Comparison of ENCODE assay signal across 12 cellular contexts in the genomic region with DNA sequence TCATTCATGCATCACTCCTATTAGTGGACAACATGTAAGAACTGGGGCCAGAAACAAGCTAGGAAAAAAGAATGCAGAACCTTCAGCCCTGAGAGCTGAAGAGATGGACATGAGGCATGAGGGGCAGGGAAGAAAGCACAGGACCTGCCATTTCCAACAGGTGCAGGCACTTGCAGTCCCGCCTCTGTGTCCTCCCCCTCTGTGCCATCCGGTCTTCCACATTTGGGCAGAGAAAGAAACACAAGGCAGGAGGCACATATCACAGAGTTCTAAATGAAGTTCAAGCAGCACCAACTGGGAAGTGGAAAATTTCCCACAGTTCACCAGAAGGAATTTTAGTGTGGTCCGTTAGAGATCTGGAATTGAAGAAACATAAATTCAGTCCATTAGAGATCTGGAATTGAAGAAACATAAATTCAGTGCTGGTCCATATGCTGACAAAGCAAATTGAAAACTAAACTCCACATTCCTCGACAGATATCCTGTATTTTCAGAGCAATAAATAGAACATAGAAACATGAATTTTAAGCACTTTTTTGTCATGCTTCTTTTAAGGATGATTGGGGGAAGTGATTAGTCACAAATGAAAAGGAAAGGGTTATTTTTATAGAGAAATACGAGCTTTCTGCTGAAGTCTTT.
"Had no signal": no experiment of that assay in that cellular context is flagged by ENCODE, and none has a peak within 500 bp of the region (broad histone marks: within the 10 kb centered on the region; RNA-seq: fewer than 3 reads in every experiment).

No MANE protein-coding gene starts in this region.

- ATAC-seq: activated CD8-positive, alpha-beta T cell treated with anti-CD3 and anti-CD28 coated beads for 36 hours; natural killer cell treated with Interleukin-12 subunit alpha and Interleukin-12 subunit beta and Interleukin-15 and Interleukin-18, amount 100 ng/mL, for 72 hours had no signal

- H3K4me3 Mint-ChIP-seq: activated B cell treated with CpG ODN at 0.5 μM for 24 hours; activated CD8-positive, alpha-beta T cell treated with anti-CD3 and anti-CD28 coated beads for 36 hours; activated T-helper 1 cell treated with anti-CD3 and anti-CD28 coated beads, Interleukin-12 subunit alpha, Interleukin-12 subunit beta, Interleukin-2, Interleukin-4 antibody, amounts not matched to agents 30 ng/mL and 10 ng/mL and 1 ng/mL, durations not matched to agents 14 hours and 24 hours and 36 hours; natural killer cell treated with Interleukin-12 subunit alpha and Interleukin-12 subunit beta and Interleukin-15 and Interleukin-18, amount 100 ng/mL, for 72 hours; T-helper 2 cell treated with Interferon-gamma antibody and Interleukin-4, amounts not matched to agents 5 μg/mL and 100 μg/mL, for 36 hours had no signal

- H3K36me3 Mint-ChIP-seq: natural killer cell treated with Interleukin-12 subunit alpha and Interleukin-12 subunit beta and Interleukin-15 and Interleukin-18, amount 100 ng/mL, for 72 hours had no signal

- H3K9me3 Mint-ChIP-seq: activated CD8-positive, alpha-beta T cell treated with anti-CD3 and anti-CD28 coated beads for 36 hours; T-helper 2 cell treated with Interferon-gamma antibody and Interleukin-4, amounts not matched to agents 5 μg/mL and 100 μg/mL, for 36 hours had no signal

- H3K27ac Mint-ChIP-seq: activated B cell treated with CpG ODN at 0.5 μM for 24 hours; activated CD8-positive, alpha-beta T cell treated with anti-CD3 and anti-CD28 coated beads for 36 hours; activated T-helper 1 cell treated with anti-CD3 and anti-CD28 coated beads, Interleukin-12 subunit alpha, Interleukin-12 subunit beta, Interleukin-2, Interleukin-4 antibody, amounts not matched to agents 30 ng/mL and 10 ng/mL and 1 ng/mL, durations not matched to agents 14 hours and 24 hours and 36 hours; natural killer cell treated with Interleukin-12 subunit alpha and Interleukin-12 subunit beta and Interleukin-15 and Interleukin-18, amount 100 ng/mL, for 72 hours; T-helper 2 cell treated with Interferon-gamma antibody and Interleukin-4, amounts not matched to agents 5 μg/mL and 100 μg/mL, for 36 hours had no signal

- H3K4me1 Mint-ChIP-seq: activated B cell treated with CpG ODN at 0.5 μM for 24 hours had no signal

- DNase-seq: activated B cell treated with CpG ODN at 0.5 μM for 24 hours; activated CD4-positive, alpha-beta T cell treated with anti-CD3 and anti-CD28 coated beads for 48 hours; activated CD8-positive, alpha-beta T cell treated with anti-CD3 and anti-CD28 coated beads for 36 hours; colonic mucosa; mesenchymal stem cell; stimulated activated naive CD8-positive, alpha-beta T cell treated with anti-CD3 and anti-CD28 coated beads, Interleukin-15, Interleukin-2, amounts not matched to agents 100 U/mL and 50 U/mL, for 24 hours; SW 1271; testis; upper lobe of left lung had no signal
